In the genomic region with DNA sequence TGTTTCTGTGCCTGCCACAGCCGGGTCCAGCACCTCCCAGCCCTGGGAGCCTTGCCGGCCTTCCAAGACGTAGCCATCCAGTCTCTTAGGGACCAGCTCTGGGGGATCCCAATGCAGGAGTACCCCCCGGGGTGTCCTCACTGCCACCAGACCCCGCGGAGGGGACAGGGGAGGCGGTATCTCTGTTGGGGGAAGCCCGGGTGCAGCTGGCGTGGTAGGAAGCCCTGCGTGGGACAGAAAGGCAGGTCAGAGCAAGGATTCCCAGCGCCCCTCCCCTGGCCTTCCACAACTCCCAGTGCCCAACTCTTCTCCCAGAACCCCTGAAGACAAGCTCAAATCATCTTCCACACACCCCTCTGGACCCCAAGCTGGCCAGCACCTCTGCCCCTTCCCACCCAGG, we compare ENCODE assay signal across 1 cellular context.
TF ChIP-seq lines count a peak whose summit lies in the region.

No MANE protein-coding gene starts in this region.

TF ChIP-seq in K562, 482 proteins besides CTCF, POLR2A, EP300 and RAD21:
- TF ChIP-seq HDAC3 (IDR thresholded peaks at IDR 0.05; ENCODE audit: borderline replicate concordance, partially characterized antibody) = no peak
- TF ChIP-seq, protein P1, sequence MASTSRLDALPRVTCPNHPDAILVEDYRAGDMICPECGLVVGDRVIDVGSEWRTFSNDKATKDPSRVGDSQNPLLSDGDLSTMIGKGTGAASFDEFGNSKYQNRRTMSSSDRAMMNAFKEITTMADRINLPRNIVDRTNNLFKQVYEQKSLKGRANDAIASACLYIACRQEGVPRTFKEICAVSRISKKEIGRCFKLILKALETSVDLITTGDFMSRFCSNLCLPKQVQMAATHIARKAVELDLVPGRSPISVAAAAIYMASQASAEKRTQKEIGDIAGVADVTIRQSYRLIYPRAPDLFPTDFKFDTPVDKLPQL (IDR thresholded peaks at IDR 0.05; ENCODE audit: extremely low read depth, insufficient read length) = no peak
- no peak for TF ChIP-seq HOXB6 (CRISPR knock-in tag; IDR thresholded peaks at IDR 0.05; ENCODE audit: borderline replicate concordance)
- TF ChIP-seq GTF2E2 (tag; IDR thresholded peaks at IDR 0.05) = no peak
- TF ChIP-seq HNRNPLL (IDR thresholded peaks at IDR 0.05; ENCODE audit: low read depth, low read length, poor library complexity, severe bottlenecking) = no peak
- TF ChIP-seq CEBPB (tag; IDR thresholded peaks at IDR 0.05) = no peak
- no peak for TF ChIP-seq TARDBP (IDR thresholded peaks at IDR 0.05)
- TF ChIP-seq ZNF41 (CRISPR knock-in tag; conservative IDR thresholded peaks at IDR 0.05) = no peak
- TF ChIP-seq POLR2AphosphoS2 (IDR thresholded peaks at IDR 0.05; ENCODE audit: low read length) = no peak
- TF ChIP-seq ETV5 (CRISPR knock-in tag; IDR thresholded peaks at IDR 0.05; ENCODE audit: low read depth) = no peak
- TF ChIP-seq, protein P2, sequence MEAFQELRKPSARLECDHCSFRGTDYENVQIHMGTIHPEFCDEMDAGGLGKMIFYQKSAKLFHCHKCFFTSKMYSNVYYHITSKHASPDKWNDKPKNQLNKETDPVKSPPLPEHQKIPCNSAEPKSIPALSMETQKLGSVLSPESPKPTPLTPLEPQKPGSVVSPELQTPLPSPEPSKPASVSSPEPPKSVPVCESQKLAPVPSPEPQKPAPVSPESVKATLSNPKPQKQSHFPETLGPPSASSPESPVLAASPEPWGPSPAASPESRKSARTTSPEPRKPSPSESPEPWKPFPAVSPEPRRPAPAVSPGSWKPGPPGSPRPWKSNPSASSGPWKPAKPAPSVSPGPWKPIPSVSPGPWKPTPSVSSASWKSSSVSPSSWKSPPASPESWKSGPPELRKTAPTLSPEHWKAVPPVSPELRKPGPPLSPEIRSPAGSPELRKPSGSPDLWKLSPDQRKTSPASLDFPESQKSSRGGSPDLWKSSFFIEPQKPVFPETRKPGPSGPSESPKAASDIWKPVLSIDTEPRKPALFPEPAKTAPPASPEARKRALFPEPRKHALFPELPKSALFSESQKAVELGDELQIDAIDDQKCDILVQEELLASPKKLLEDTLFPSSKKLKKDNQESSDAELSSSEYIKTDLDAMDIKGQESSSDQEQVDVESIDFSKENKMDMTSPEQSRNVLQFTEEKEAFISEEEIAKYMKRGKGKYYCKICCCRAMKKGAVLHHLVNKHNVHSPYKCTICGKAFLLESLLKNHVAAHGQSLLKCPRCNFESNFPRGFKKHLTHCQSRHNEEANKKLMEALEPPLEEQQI (IDR thresholded peaks at IDR 0.05) = no peak
- TF ChIP-seq ZNF584 (CRISPR knock-in tag; IDR thresholded peaks at IDR 0.05; ENCODE audit: low read depth) = no peak
